ENCODE assay signal across 8 cellular contexts in the genomic region with DNA sequence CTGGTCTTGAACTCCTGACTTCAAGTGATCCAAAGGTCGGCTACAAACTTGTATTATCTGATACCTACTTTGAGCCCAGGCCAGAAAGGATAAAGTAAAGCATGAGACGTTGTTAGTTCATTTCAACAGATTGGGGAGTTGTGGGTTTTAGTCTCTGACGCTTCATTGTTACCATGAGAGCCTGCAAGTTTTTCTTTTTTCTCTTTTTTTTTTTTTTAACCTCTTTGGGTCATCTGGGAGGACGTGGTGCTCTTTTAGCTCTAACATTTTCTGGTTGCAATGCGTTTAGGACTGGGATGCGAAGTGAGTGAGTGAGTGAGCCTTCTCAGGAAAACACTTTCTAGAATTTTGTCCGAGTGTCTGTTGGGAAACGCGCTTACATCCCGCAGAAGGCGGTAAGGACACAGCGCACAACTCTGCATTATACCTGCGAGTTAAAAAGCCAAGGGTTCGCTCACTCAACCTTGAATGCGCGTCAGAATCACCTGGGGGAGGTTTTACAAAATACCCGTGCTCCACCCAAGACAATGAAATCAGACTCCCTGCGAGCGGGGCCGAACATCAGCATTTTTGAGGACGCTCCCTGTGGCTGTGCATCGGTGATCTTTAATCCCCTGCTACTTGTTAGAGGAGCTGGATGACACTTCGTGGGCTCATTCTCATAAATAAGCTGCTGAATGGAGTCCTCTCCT. TPM values are rescaled to one million over a fixed set of nuclear protein-coding genes. Genes with fewer than 3 reads are reported as not detected.
DNase-seq lines count a peak whose midpoint lies in the region; ATAC-seq and TF ChIP-seq lines count a peak whose summit lies in the region.

No MANE protein-coding gene starts in this region.

- H3K4me3 ChIP-seq in HL-60 (replicated peaks; ENCODE audit: insufficient read depth, low read length) (peak overlapping the region; percentile 38), heart right ventricle (peak overlapping the region; percentile 56 to 92 (median 71)), rectal smooth muscle tissue (ENCODE audit: low read length) (peak overlapping the region; percentile 90)

- intact Hi-C loops in heart right ventricle (cut with DNase I) = loop anchor here in 5 of 10 donors (5.0 kb wide), 2 partner anchors 37 to 63 kb away; partner anchors contain the start of gene TEFM (in 5 of the 5)

- H3K9ac ChIP-seq in rectal smooth muscle tissue (ENCODE audit: low read length) = peak overlapping the region; percentile 88

- H3K4me1 ChIP-seq in heart right ventricle (peaks cover 0 to 49% (median 7%) of the 10 kb centered on the region in 9 donors), rectal smooth muscle tissue (ENCODE audit: control insufficient read depth, insufficient read depth, low read length) (peaks cover 2% of the 10 kb centered on the region)

- H3K27ac ChIP-seq in HL-60 (replicated peaks) (peak overlapping the region; percentile 89), heart right ventricle (peak overlapping the region; percentile 80 to 99 (median 94)), rectal smooth muscle tissue (ENCODE audit: low read depth, low read length) (peak overlapping the region; percentile 96)

- ATAC-seq in heart right ventricle (peak in 5 of 8 donors; percentile 2 to 37 (median 29)), HG02884 (IDR thresholded peaks at IDR 0.05; ENCODE audit: unreplicated experiment) (no peak), HG02973 (IDR thresholded peaks at IDR 0.05; ENCODE audit: unreplicated experiment) (no peak)

- 21 to 25% methylated on average over 23 of the region's 23 CpGs for WGBS in heart right ventricle, 2 donors

- peaks cover 0 to 7% (median 0%) of the 10 kb centered on the region in 9 donors for H3K36me3 ChIP-seq in heart right ventricle
- H3K36me3 ChIP-seq in rectal smooth muscle tissue (ENCODE audit: control insufficient read depth, insufficient read depth, low read length) = no peaks in the 10 kb centered on the region

- peak; percentile 41 for DNase-seq in DMS53 treated with DMSO at 0.1 percent for 48 hours (lab: John Stamatoyannopoulos, UW; ENCODE audit: unreplicated experiment)
- DNase-seq in HL-60 (ENCODE audit: low read depth in 1 of 2, low spot score in 1 of 2) = no peak
- peak; percentile 8 for DNase-seq in activated gamma-delta T cell treated with anti-CD3 and anti-CD28 coated beads, Interleukin-2, amount 50 U/mL, for 16 hours (ENCODE audit: low read depth)
- no peak for DNase-seq in heart right ventricle
- no peak for DNase-seq in DMS114 treated with DMSO at 0.1 percent for 48 hours (lab: John Stamatoyannopoulos, UW; ENCODE audit: unreplicated experiment)

- H3K9me3 ChIP-seq in heart right ventricle = peaks cover 0 to 4% (median 0%) of the 10 kb centered on the region in 11 donors

- TF ChIP-seq CTCF in HL-60 (IDR thresholded peaks at IDR 0.05; ENCODE audit: insufficient read depth, low read length) = no peak
- no peak for TF ChIP-seq CTCF in heart right ventricle (IDR thresholded peaks at IDR 0.05)

- H3K27me3 ChIP-seq in HL-60 (ENCODE audit: insufficient read depth, poor library complexity, severe bottlenecking) (no peaks in the 10 kb centered on the region), heart right ventricle (no peaks in the 10 kb centered on the region), rectal smooth muscle tissue (ENCODE audit: control insufficient read depth, insufficient read depth, low read length) (no peaks in the 10 kb centered on the region)

RNA-seq across cellular contexts. Expression of gene RNF135, which starts 0.7 kb away (rescaled TPM):
- 1 to 10 TPM; 2.3 to 7.5 (median 4.5) TPM for total RNA-seq in heart right ventricle
- polyA plus RNA-seq in heart right ventricle = 1 to 10 TPM; 5.0 to 8.3 TPM

RNA-seq across cellular contexts. Expression of gene ADAP2, which starts 48.4 kb away (rescaled TPM):
- total RNA-seq in heart right ventricle = 10 to 100 TPM in 2 of 10 donors, 1 to 10 TPM in 8; 1.2 to 17.9 (median 4.0) TPM
- polyA plus RNA-seq in heart right ventricle = 1 to 10 TPM; 3.4 to 4.3 TPM

Comparison
In these comparisons a context has a peak if more than half of its experiments do, and no peak if none do; other contexts are left out.
1. DNase-seq: peak in DMS53 treated with DMSO at 0.1 percent for 48 hours (single experiment) and activated gamma-delta T cell treated with anti-CD3 and anti-CD28 coated beads, Interleukin-2, amount 50 U/mL, for 16 hours (single experiment); none in HL-60 (0 of 2), heart right ventricle (0 of 2) and DMS114 treated with DMSO at 0.1 percent for 48 hours (single experiment).
2. H3K4me3 ChIP-seq: peak in every context shown above with its lines; median percentile 90 in rectal smooth muscle tissue; 71 in heart right ventricle; 38 in HL-60.
3. ATAC-seq: peak in heart right ventricle (5 of 8); none in HG02884 (single experiment) and HG02973 (single experiment).
4. Peak in every context shown above with its lines, with median percentiles within 50 percentile points of each other: H3K27ac ChIP-seq.